ENCODE assay signal across 6 cellular contexts in the genomic region with DNA sequence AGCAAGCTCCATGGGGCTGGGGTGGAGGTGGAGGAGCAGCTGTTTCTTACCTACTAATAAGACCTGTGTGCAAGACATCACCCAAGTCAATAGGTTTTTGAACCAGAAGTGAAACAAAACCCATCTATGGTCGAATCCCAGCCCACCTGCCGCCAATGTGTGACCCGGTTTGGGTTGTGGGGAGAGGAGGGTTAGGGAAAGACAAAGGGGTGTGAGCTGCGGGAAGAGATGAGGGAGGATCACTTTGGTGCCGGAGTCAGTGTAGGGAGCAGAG. TPM values are rescaled to one million over a fixed set of nuclear protein-coding genes. Genes with fewer than 3 reads are reported as not detected.
DNase-seq lines count a peak whose midpoint lies in the region; ATAC-seq and TF ChIP-seq lines count a peak whose summit lies in the region.

No MANE protein-coding gene starts in this region.

- no peaks in the 10 kb centered on the region for H3K9me3 ChIP-seq in stomach

- no peaks in the 10 kb centered on the region for H3K9me3 Mint-ChIP-seq in activated T-cell treated with anti-CD3 and anti-CD28 coated beads, Interleukin-2, amount 50 U/mL, for 24 hours

- peak; percentile 70 for DNase-seq in activated T-cell treated with anti-CD3 and anti-CD28 coated beads, Interleukin-2, amount 50 U/mL, for 24 hours
- DNase-seq in activated T-cell treated with anti-CD3 and anti-CD28 coated beads, Interleukin-2, amount 50 U/mL, for 1 hour = no peak
- DNase-seq in epithelial cell of prostate (ENCODE audit: low read depth, low spot score) (no peak), stomach (no peak), NCI-H82 treated with DMSO at 0.1 percent for 48 hours (lab: John Stamatoyannopoulos, UW; ENCODE audit: unreplicated experiment) (no peak)

- no peak for TF ChIP-seq CTCF in stomach (IDR thresholded peaks at IDR 0.05)

- peaks cover 64% of the 10 kb centered on the region for H3K36me3 Mint-ChIP-seq in activated T-cell treated with anti-CD3 and anti-CD28 coated beads, Interleukin-2, amount 50 U/mL, for 24 hours (ENCODE audit: low read depth)

- peaks cover 0 to 24% (median 0%) of the 10 kb centered on the region in 3 donors for H3K27me3 ChIP-seq in stomach

- peaks cover 34% of the 10 kb centered on the region for H3K4me1 Mint-ChIP-seq in activated T-cell treated with anti-CD3 and anti-CD28 coated beads, Interleukin-2, amount 50 U/mL, for 24 hours (ENCODE audit: low read depth)

- no peak for ATAC-seq in HG02763 (IDR thresholded peaks at IDR 0.05; ENCODE audit: unreplicated experiment)

- peaks cover 0 to 46% (median 25%) of the 10 kb centered on the region in 4 donors for H3K36me3 ChIP-seq in stomach

- peak overlapping the region; percentile 59 to 71 (median 60) for H3K4me3 ChIP-seq in stomach

- peak overlapping the region; percentile 88 for H3K27ac ChIP-seq in epithelial cell of prostate
- H3K27ac ChIP-seq in stomach = peak overlapping the region; percentile 79 to 95 (median 88)

- H3K4me3 Mint-ChIP-seq in activated T-cell treated with anti-CD3 and anti-CD28 coated beads, Interleukin-2, amount 50 U/mL, for 24 hours = peak overlapping the region; percentile 84

- H3K27ac Mint-ChIP-seq in activated T-cell treated with anti-CD3 and anti-CD28 coated beads, Interleukin-2, amount 50 U/mL, for 24 hours = peak overlapping the region; percentile 91

- H3K27me3 Mint-ChIP-seq in activated T-cell treated with anti-CD3 and anti-CD28 coated beads, Interleukin-2, amount 50 U/mL, for 24 hours = no peaks in the 10 kb centered on the region

- TF ChIP-seq POLR2A in stomach (IDR thresholded peaks at IDR 0.05) = no peak

- 5 to 22% (median 11%) methylated on average over 5 of the region's 5 CpGs for WGBS in stomach, 5 donors

- peaks cover 13 to 34% (median 30%) of the 10 kb centered on the region in 4 donors for H3K4me1 ChIP-seq in stomach

- TF ChIP-seq EP300 in stomach (IDR thresholded peaks at IDR 0.05) = no peak

- intact Hi-C loops in stomach (cut with DNase I; ENCODE audit: low total_unique reads) = no loop called here

RNA-seq across cellular contexts. Expression of gene LPAR2, which starts 0.6 kb away (rescaled TPM):
- 100 to 1,000 TPM in 1 of 5 donors, 10 to 100 TPM in 2, 1 to 10 TPM in 2; 4.1 to 156 (median 25.9) TPM for total RNA-seq in stomach
- 10 to 100 TPM; 14.4 to 23.0 (median 15.0) TPM for polyA plus RNA-seq in stomach

RNA-seq across cellular contexts. Expression of gene PBX4, which starts 8.9 kb away (rescaled TPM):
- 10 to 100 TPM in 2 of 5 donors, 1 to 10 TPM in 2, not detected in 1; 2.0 to 60.7 (median 17.5) TPM for total RNA-seq in stomach
- 1 to 10 TPM; 2.9 to 4.9 (median 2.9) TPM for polyA plus RNA-seq in stomach

RNA-seq across cellular contexts. Expression of gene GMIP, which starts 16.1 kb away (rescaled TPM):
- total RNA-seq in stomach = 10 to 100 TPM in 4 of 5 donors, 1 to 10 TPM in 1; 5.3 to 96.2 (median 35.0) TPM
- polyA plus RNA-seq in stomach = 10 to 100 TPM in 2 of 3 donors, 1 to 10 TPM in 1; 5.2 to 11.9 (median 10.3) TPM

RNA-seq across cellular contexts. Expression of gene ATP13A1, which starts 36.1 kb away (rescaled TPM):
- total RNA-seq in stomach = 100 to 1,000 TPM in 3 of 5 donors, 10 to 100 TPM in 2; 30.1 to 451 (median 204) TPM
- 10 to 100 TPM; 17.3 to 35.4 (median 25.1) TPM for polyA plus RNA-seq in stomach

RNA-seq across cellular contexts. Expression of gene ZNF101, which starts 41.3 kb away (rescaled TPM):
- 1 to 10 TPM; 2.2 to 8.8 (median 3.0) TPM for total RNA-seq in stomach
- polyA plus RNA-seq in stomach = 1 to 10 TPM; 5.5 to 9.1 (median 7.2) TPM
